ENCODE assay signal across 10 cellular contexts in the genomic region with DNA sequence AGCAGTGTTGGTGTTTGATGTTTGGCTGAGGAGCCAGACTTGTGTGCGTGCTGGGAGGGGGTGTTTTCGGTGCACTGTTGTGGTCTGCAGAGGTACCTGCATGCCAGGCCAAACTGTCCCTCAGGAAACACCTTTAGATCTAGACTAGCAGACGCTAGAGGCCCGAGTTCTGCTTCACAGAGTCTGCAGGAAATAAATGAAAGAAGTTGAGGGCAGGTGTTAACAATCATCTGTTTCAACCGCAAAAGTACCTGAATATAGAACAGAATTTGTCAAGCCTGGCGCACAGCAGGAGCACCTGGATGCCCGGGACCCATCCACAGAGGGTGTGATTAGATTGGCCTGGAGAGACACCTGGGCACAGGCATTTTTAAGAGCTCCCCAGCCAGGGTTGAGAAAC. TPM values are rescaled to one million over a fixed set of nuclear protein-coding genes. Genes with fewer than 3 reads are reported as not detected.
DNase-seq lines count a peak whose midpoint lies in the region; ATAC-seq and TF ChIP-seq lines count a peak whose summit lies in the region.
"Had no signal": no experiment of that assay in that cellular context is flagged by ENCODE, and none has a peak within 500 bp of the region (broad histone marks: within the 10 kb centered on the region; RNA-seq: fewer than 3 reads in every experiment).

No MANE protein-coding gene starts in this region.

- no peaks in the 10 kb centered on the region for H3K9me3 ChIP-seq in Loucy (ENCODE audit: insufficient read depth, low read depth, low read length)

- TF ChIP-seq CTCF in Loucy (conservative IDR thresholded peaks at IDR 0.05; ENCODE audit: low read length): no peak

- H3K36me3 ChIP-seq in Loucy (ENCODE audit: insufficient read depth, low read length): no peaks in the 10 kb centered on the region

- no peaks in the 10 kb centered on the region for H4K20me1 ChIP-seq in Loucy (ENCODE audit: insufficient read depth, low read length, poor library complexity, severe bottlenecking)

- no peak overlapping the region for H3K4me3 Mint-ChIP-seq in activated CD4-positive, alpha-beta T cell treated with anti-CD3 and anti-CD28 coated beads, Interleukin-2, amount 10 ng/mL, durations not matched to agents 7 days and 5 days
- peak overlapping the region; percentile 72 for H3K4me3 Mint-ChIP-seq in stimulated activated memory B cell treated with anti-CD40 and anti-IgM and Interleukin-4, amounts not matched to agents 10 μg/mL and 1 μg/mL and 100 μg/mL, for 72 hours

- no peaks in the 10 kb centered on the region for H3K36me3 Mint-ChIP-seq in activated CD4-positive, alpha-beta T cell treated with anti-CD3 and anti-CD28 coated beads, Interleukin-2, amount 10 ng/mL, durations not matched to agents 7 days and 5 days (ENCODE audit: low read depth)
- peaks cover 5% of the 10 kb centered on the region for H3K36me3 Mint-ChIP-seq in stimulated activated memory B cell treated with anti-CD40 and anti-IgM and Interleukin-4, amounts not matched to agents 10 μg/mL and 1 μg/mL and 100 μg/mL, for 72 hours

- peak; percentile 13 for DNase-seq in activated CD4-positive, alpha-beta T cell treated with anti-CD3 and anti-CD28 coated beads, Interleukin-2, amount 10 ng/mL, durations not matched to agents 7 days and 5 days
- no peak for DNase-seq in activated CD4-positive, alpha-beta T cell treated with anti-CD3 and anti-CD28 coated beads, Interleukin-2, amount 50 U/mL, for 4 hours
- DNase-seq in HEK293T (ENCODE audit: extremely low spot score): no peak
- no peak for DNase-seq in cortex of kidney (lab: John Stamatoyannopoulos, UW)
- no peak for DNase-seq in retina
- DNase-seq: PC-3 had no signal

- H3K79me2 ChIP-seq in Loucy (ENCODE audit: insufficient read depth, low read length): no peaks in the 10 kb centered on the region

- peak overlapping the region; percentile 37 for H3K9ac ChIP-seq in Loucy (ENCODE audit: low read depth, low read length, poor library complexity, severe bottlenecking)

- H3K4me3 ChIP-seq in Loucy (ENCODE audit: low read length, poor library complexity, severe bottlenecking): peak overlapping the region; percentile 26

- no peak overlapping the region for H3K27ac Mint-ChIP-seq in activated CD4-positive, alpha-beta T cell treated with anti-CD3 and anti-CD28 coated beads, Interleukin-2, amount 10 ng/mL, durations not matched to agents 7 days and 5 days
- H3K27ac Mint-ChIP-seq in stimulated activated memory B cell treated with anti-CD40 and anti-IgM and Interleukin-4, amounts not matched to agents 10 μg/mL and 1 μg/mL and 100 μg/mL, for 72 hours: peak overlapping the region; percentile 99

- H2AFZ ChIP-seq in Loucy (ENCODE audit: low read length): no peak overlapping the region

- no peaks in the 10 kb centered on the region for H3K27me3 ChIP-seq in Loucy (ENCODE audit: insufficient read depth, low read length, poor library complexity, severe bottlenecking)

- no peaks in the 10 kb centered on the region for H3K9me2 ChIP-seq in Loucy (replicated peaks; ENCODE audit: low read depth, low read length)

- no peaks in the 10 kb centered on the region for H3K9me3 Mint-ChIP-seq in activated CD4-positive, alpha-beta T cell treated with anti-CD3 and anti-CD28 coated beads, Interleukin-2, amount 10 ng/mL, durations not matched to agents 7 days and 5 days
- H3K9me3 Mint-ChIP-seq in stimulated activated memory B cell treated with anti-CD40 and anti-IgM and Interleukin-4, amounts not matched to agents 10 μg/mL and 1 μg/mL and 100 μg/mL, for 72 hours: no peaks in the 10 kb centered on the region

- CTCF ChIA-PET in activated CD4-positive, alpha-beta T cell treated with anti-CD3 and anti-CD28 coated beads, Interleukin-2, amount 10 ng/mL, durations not matched to agents 7 days and 5 days (lab: Charles Lee): interaction anchor here (0.8 to 1.4 kb wide), 4 partner anchors 9 to 382 kb away, joined by 3 to 6 read pairs (median 3); no protein-coding TSS in a partner anchor
- CTCF ChIA-PET in HEK293T (lab: Yijun Ruan, JAX): interaction anchor here (1.2 kb wide), 1 partner anchor 14 kb away, joined by 4 read pairs; no protein-coding TSS in a partner anchor

- POLR2A ChIA-PET in activated CD4-positive, alpha-beta T cell treated with anti-CD3 and anti-CD28 coated beads, Interleukin-2, amount 10 ng/mL, durations not matched to agents 7 days and 5 days (lab: Charles Lee): no interaction called here
- POLR2A ChIA-PET in HEK293T (lab: Yijun Ruan, JAX): no interaction called here

- peaks cover 16% of the 10 kb centered on the region for H3K4me1 Mint-ChIP-seq in activated CD4-positive, alpha-beta T cell treated with anti-CD3 and anti-CD28 coated beads, Interleukin-2, amount 10 ng/mL, durations not matched to agents 7 days and 5 days
- H3K4me1 Mint-ChIP-seq in stimulated activated memory B cell treated with anti-CD40 and anti-IgM and Interleukin-4, amounts not matched to agents 10 μg/mL and 1 μg/mL and 100 μg/mL, for 72 hours: peaks cover 88% of the 10 kb centered on the region

- peak; percentile 53 for ATAC-seq in HG02763 (IDR thresholded peaks at IDR 0.05; ENCODE audit: unreplicated experiment)
- ATAC-seq in stimulated activated memory B cell treated with anti-CD40 and anti-IgM and Interleukin-4, amounts not matched to agents 10 μg/mL and 1 μg/mL and 100 μg/mL, for 72 hours: peak; percentile 91
- ATAC-seq: HCT116, PC-3 had no signal

- H3K27me3 Mint-ChIP-seq in activated CD4-positive, alpha-beta T cell treated with anti-CD3 and anti-CD28 coated beads, Interleukin-2, amount 10 ng/mL, durations not matched to agents 7 days and 5 days: peaks cover 2% of the 10 kb centered on the region
- no peaks in the 10 kb centered on the region for H3K27me3 Mint-ChIP-seq in stimulated activated memory B cell treated with anti-CD40 and anti-IgM and Interleukin-4, amounts not matched to agents 10 μg/mL and 1 μg/mL and 100 μg/mL, for 72 hours

- peaks cover 17% of the 10 kb centered on the region for H3F3A ChIP-seq in Loucy (ENCODE audit: low read depth)

- H3K4me2 ChIP-seq in Loucy (ENCODE audit: low read depth, low read length, poor library complexity, severe bottlenecking): peak overlapping the region; percentile 65

- H3K4me1 ChIP-seq in Loucy (ENCODE audit: insufficient read depth, low read length, poor library complexity, severe bottlenecking): peaks cover 73% of the 10 kb centered on the region

TF ChIP-seq in HEK293T, 16 proteins besides CTCF, POLR2A, EP300 and RAD21:
- no peak for TF ChIP-seq ELF4 (IDR thresholded peaks at IDR 0.05)
- TF ChIP-seq SP1 (IDR thresholded peaks at IDR 0.05): no peak
- TF ChIP-seq ARNT (IDR thresholded peaks at IDR 0.05): no peak
- TF ChIP-seq CTBP1 (IDR thresholded peaks at IDR 0.05; ENCODE audit: borderline replicate concordance): no peak
- no peak for TF ChIP-seq LEF1 (IDR thresholded peaks at IDR 0.05; ENCODE audit: borderline replicate concordance)
- TF ChIP-seq, protein P1, sequence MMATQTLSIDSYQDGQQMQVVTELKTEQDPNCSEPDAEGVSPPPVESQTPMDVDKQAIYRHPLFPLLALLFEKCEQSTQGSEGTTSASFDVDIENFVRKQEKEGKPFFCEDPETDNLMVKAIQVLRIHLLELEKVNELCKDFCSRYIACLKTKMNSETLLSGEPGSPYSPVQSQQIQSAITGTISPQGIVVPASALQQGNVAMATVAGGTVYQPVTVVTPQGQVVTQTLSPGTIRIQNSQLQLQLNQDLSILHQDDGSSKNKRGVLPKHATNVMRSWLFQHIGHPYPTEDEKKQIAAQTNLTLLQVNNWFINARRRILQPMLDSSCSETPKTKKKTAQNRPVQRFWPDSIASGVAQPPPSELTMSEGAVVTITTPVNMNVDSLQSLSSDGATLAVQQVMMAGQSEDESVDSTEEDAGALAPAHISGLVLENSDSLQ (IDR thresholded peaks at IDR 0.05): no peak
- no peak for TF ChIP-seq FOXK2 (IDR thresholded peaks at IDR 0.05)

RNA-seq across cellular contexts. Expression of a gene that starts 40.5 kb away (rescaled TPM):
- 10 to 100 TPM; 18.4 to 22.3 TPM for total RNA-seq in activated CD4-positive, alpha-beta T cell treated with anti-CD3 and anti-CD28 coated beads, Interleukin-2, amount 10 ng/mL, durations not matched to agents 7 days and 5 days
